Comparison of ENCODE assay signal across 22 cellular contexts in genomic region chr10:14412624-14413023, GRCh38.
DNase-seq lines count a peak whose midpoint lies in the region; ATAC-seq, FAIRE-seq and TF ChIP-seq lines count a peak whose summit lies in the region.
"Had no signal": no experiment of that assay in that cellular context is flagged by ENCODE, and none has a peak within 500 bp of the region (broad histone marks: within the 10 kb centered on the region; RNA-seq: fewer than 3 reads in every experiment).

No MANE protein-coding gene starts in this region.

- no peak for TF ChIP-seq CTCF in AG10803 (conservative IDR thresholded peaks at IDR 0.05; ENCODE audit: low read length)
- TF ChIP-seq CTCF in pancreas (IDR thresholded peaks at IDR 0.05), result no peak

- no peaks in the 10 kb centered on the region for H3K27me3 ChIP-seq in pancreas
- H3K27me3 ChIP-seq: BLaER1 treated with 17β-estradiol and CSF1 and Interleukin-3, amounts not matched to agents 10 nM and 100 nM; MG63 had no signal

- H3K27ac ChIP-seq in pancreas, result no peak overlapping the region
- H3K27ac ChIP-seq: BLaER1 treated with 17β-estradiol and CSF1 and Interleukin-3, amounts not matched to agents 10 nM and 100 nM; HL-60; SK-N-MC had no signal

- H3K4me1 ChIP-seq in pancreas, result no peaks in the 10 kb centered on the region

- intact Hi-C loops in pancreas (cut with DNase I), result no loop called here

- DNase-seq in AG10803 (ENCODE audit: low read depth) (peak; percentile 9), RCC 7860 (ENCODE audit: low spot score) (no peak), pancreas (no peak), NCI-H510A (lab: John Stamatoyannopoulos, UW) (no peak)
- DNase-seq: CD8-positive, alpha-beta T cell; DMS79; H7; HFFc6; MG63; NCI-H1048; NCI-H1436; NCI-H2029 treated with DMSO at 0.1 percent for 48 hours; NCI-H2171 treated with DMSO at 0.1 percent for 48 hours; NCI-H446 treated with DMSO at 0.1 percent for 48 hours; NCI-H748 treated with DMSO at 0.1 percent for 48 hours; SHP77 had no signal

- WGBS in pancreas, 2 donors, result 20 to 21% methylated on average over 2 of the region's 2 CpGs

- no peaks in the 10 kb centered on the region for H3K36me3 ChIP-seq in pancreas
- H3K36me3 ChIP-seq: BLaER1 treated with 17β-estradiol and CSF1 and Interleukin-3, amounts not matched to agents 10 nM and 100 nM; MG63 had no signal

- no peaks in the 10 kb centered on the region for H3K9me3 ChIP-seq in pancreas
- H3K9me3 ChIP-seq: MG63 had no signal

- FAIRE-seq in RCC 7860 (lab: Jason Lieb, UNC) (peak; percentile 50), endometrium (lab: Jason Lieb, UNC) (peak; percentile 21), pancreas (lab: Jason Lieb, UNC) (peak; percentile 9)

- H3K4me3 ChIP-seq in AG10803 (ENCODE audit: low read length) (no peak overlapping the region), pancreas (no peak overlapping the region)
- H3K4me3 ChIP-seq: BLaER1 treated with 17β-estradiol and CSF1 and Interleukin-3, amounts not matched to agents 10 nM and 100 nM; MG63; SK-N-MC had no signal

- ATAC-seq in pancreas, result peak in 1 of 4 donors; percentile 70
- no peak for ATAC-seq in GM19351 (IDR thresholded peaks at IDR 0.05; ENCODE audit: unreplicated experiment)
- no peak for ATAC-seq in HG03457 (IDR thresholded peaks at IDR 0.05; ENCODE audit: unreplicated experiment)
- ATAC-seq: CD8-positive, alpha-beta T cell had no signal
